ENCODE assay signal across 8 cellular contexts in the genomic region with DNA sequence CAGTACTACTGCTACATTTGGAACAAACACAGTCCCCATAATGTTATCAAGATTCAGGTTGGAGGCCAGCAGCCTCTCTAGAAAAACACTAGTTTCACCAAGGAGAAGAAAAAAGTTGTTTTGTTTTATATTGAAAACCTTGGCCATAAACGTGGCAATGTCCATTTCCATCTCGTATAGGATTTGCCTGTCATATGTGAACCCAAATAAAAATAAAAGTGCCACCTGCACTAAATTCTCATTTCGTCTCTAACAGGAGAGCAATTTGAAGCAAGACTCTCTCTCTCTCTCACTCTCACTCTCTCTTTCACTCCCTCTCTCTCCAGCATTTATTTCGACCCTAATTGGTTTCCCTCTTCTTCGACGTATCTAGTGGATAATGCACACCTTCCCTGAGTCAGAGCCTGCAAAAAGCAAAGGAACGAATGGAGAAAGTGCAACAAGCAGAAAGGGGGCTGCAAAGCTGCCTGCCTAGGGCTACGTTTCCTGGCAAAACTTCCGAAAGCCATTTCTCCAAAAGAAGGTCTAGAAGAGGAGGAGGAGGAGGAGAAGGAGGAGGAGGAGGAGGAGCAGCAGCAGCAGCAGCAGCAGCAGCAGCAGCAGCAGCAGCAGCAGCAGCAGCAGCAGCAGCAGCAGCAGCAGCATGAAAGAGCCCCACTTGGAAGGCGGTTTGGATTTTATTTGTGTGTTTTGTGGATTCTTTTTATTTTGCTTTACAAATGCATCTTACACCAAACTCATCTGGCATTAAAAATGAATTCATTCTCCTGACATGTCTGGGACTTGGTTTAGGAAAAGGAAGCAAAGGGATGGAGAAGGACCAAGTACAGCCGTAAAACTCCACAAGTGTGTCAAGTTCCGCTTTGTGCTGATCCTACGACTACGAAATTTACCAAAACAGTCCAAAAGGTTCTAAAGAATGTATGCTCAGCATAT. TPM values are rescaled to one million over a fixed set of nuclear protein-coding genes. Genes with fewer than 3 reads are reported as not detected.
DNase-seq lines count a peak whose midpoint lies in the region; ATAC-seq and TF ChIP-seq lines count a peak whose summit lies in the region.

No MANE protein-coding gene starts in this region.

- peaks cover 52% of the 10 kb centered on the region for H3K27me3 Mint-ChIP-seq in CD4-positive, CD25-positive, alpha-beta regulatory T cell
- no peaks in the 10 kb centered on the region for H3K27me3 Mint-ChIP-seq in neural crest cell (ENCODE audit: low read depth)

- no peaks in the 10 kb centered on the region for H3K36me3 ChIP-seq in CD4-positive, CD25-positive, alpha-beta regulatory T cell (ENCODE audit: control insufficient read depth, insufficient read depth, low read length)

- TF ChIP-seq CTCF in dorsolateral prefrontal cortex (IDR thresholded peaks at IDR 0.05 in 54 of 56, conservative IDR thresholded peaks at IDR 0.05 in 2 of 56; ENCODE audit: low read depth in 1 of 56, partially characterized antibody in 56 of 56), result peak in 1 of 56 donors; percentile 11
- TF ChIP-seq CTCF in neural crest cell (conservative IDR thresholded peaks at IDR 0.05), result no peak

- peaks cover 30% of the 10 kb centered on the region for H3K27me3 ChIP-seq in CD4-positive, CD25-positive, alpha-beta regulatory T cell (ENCODE audit: control insufficient read depth, insufficient read depth, low read length)
- no peaks in the 10 kb centered on the region for H3K27me3 ChIP-seq in dorsolateral prefrontal cortex

- H3K9me3 Mint-ChIP-seq in CD4-positive, CD25-positive, alpha-beta regulatory T cell, result peaks cover 0 to 11% (median 2%) of the 10 kb centered on the region in 7 donors
- H3K9me3 Mint-ChIP-seq in neural crest cell, result no peaks in the 10 kb centered on the region

- no peaks in the 10 kb centered on the region for H3K9me3 ChIP-seq in CD4-positive, CD25-positive, alpha-beta regulatory T cell (ENCODE audit: control insufficient read depth in 2 of 2, low read length in 2 of 2)

- CTCF ChIA-PET in HEK293T (lab: Yijun Ruan, JAX), result no interaction called here

- peaks cover 5 to 30% (median 9%) of the 10 kb centered on the region in 4 donors for H3K4me1 Mint-ChIP-seq in CD4-positive, CD25-positive, alpha-beta regulatory T cell
- H3K4me1 Mint-ChIP-seq in neural crest cell, result peaks cover 64% of the 10 kb centered on the region

- no peak for DNase-seq in CD4-positive, CD25-positive, alpha-beta regulatory T cell
- DNase-seq in NCI-H146 (lab: John Stamatoyannopoulos, UW) (peak; percentile 62), dorsolateral prefrontal cortex (peak in 2 of 10 donors; percentile 20 to 50), neural crest cell (ENCODE audit: low read depth, low spot score) (peak; percentile 1), DMS79 treated with DMSO at 0.1 percent for 48 hours (lab: John Stamatoyannopoulos, UW) (no peak), AG08396 (ENCODE audit: low spot score) (no peak), HEK293T (ENCODE audit: extremely low spot score) (no peak)

- H3K4me3 ChIP-seq in CD4-positive, CD25-positive, alpha-beta regulatory T cell (ENCODE audit: low read depth, low read length), result no peak overlapping the region
- peak overlapping the region; percentile 50 to 86 (median 72) for H3K4me3 ChIP-seq in dorsolateral prefrontal cortex

- intact Hi-C loops in dorsolateral prefrontal cortex (cut with DNase I), result loop anchor here (5.0 to 10.0 kb wide), 5 partner anchors 184 to 351 kb away; no protein-coding TSS in a partner anchor

- H3K4me1 ChIP-seq in CD4-positive, CD25-positive, alpha-beta regulatory T cell (ENCODE audit: control insufficient read depth, insufficient read depth, low read length, poor library complexity, severe bottlenecking), result peaks cover 5% of the 10 kb centered on the region

- no peaks in the 10 kb centered on the region for H3K36me3 Mint-ChIP-seq in CD4-positive, CD25-positive, alpha-beta regulatory T cell
- H3K36me3 Mint-ChIP-seq in neural crest cell (ENCODE audit: low read depth), result no peaks in the 10 kb centered on the region

- POLR2A ChIA-PET in HEK293T (lab: Yijun Ruan, JAX), result no interaction called here

- H3K27ac ChIP-seq in CD4-positive, CD25-positive, alpha-beta regulatory T cell (ENCODE audit: insufficient read depth, low read length, poor library complexity, severe bottlenecking), result no peak overlapping the region
- peak overlapping the region; percentile 80 to 99 (median 96) for H3K27ac ChIP-seq in dorsolateral prefrontal cortex

- H3K4me3 Mint-ChIP-seq in CD4-positive, CD25-positive, alpha-beta regulatory T cell, result peak overlapping the region in 3 of 4 donors; percentile 16
- H3K4me3 Mint-ChIP-seq in neural crest cell, result peak overlapping the region; percentile 85

- H3K27ac Mint-ChIP-seq in CD4-positive, CD25-positive, alpha-beta regulatory T cell, result no peak overlapping the region
- H3K27ac Mint-ChIP-seq in neural crest cell (ENCODE audit: unreplicated experiment), result peak overlapping the region; percentile 75

- no peak for ATAC-seq in CD4-positive, CD25-positive, alpha-beta regulatory T cell (ENCODE audit: low read depth in 2 of 2)
- no peak for ATAC-seq in GM21381 (IDR thresholded peaks at IDR 0.05; ENCODE audit: unreplicated experiment)

TF ChIP-seq in HEK293T, 16 proteins besides CTCF, POLR2A, EP300 and RAD21:
- TF ChIP-seq TARDBP (IDR thresholded peaks at IDR 0.05), result no peak
- TF ChIP-seq ARNT (IDR thresholded peaks at IDR 0.05), result no peak
- no peak for TF ChIP-seq LEF1 (IDR thresholded peaks at IDR 0.05; ENCODE audit: borderline replicate concordance)
- no peak for TF ChIP-seq SUZ12 (IDR thresholded peaks at IDR 0.05)
- no peak for TF ChIP-seq HDGF (IDR thresholded peaks at IDR 0.05; ENCODE audit: borderline replicate concordance)
- no peak for TF ChIP-seq FOXM1 (IDR thresholded peaks at IDR 0.05; ENCODE audit: borderline replicate concordance)
- TF ChIP-seq FOXA1 (IDR thresholded peaks at IDR 0.05), result no peak
- no peak for TF ChIP-seq L3MBTL2 (conservative IDR thresholded peaks at IDR 0.05)
- TF ChIP-seq ELF4 (IDR thresholded peaks at IDR 0.05), result no peak
TF ChIP-seq in HEK293T: peak in this region for 0.

RNA-seq across cellular contexts. Expression of a gene that starts 2.1 kb away (rescaled TPM):
- total RNA-seq in CD4-positive, CD25-positive, alpha-beta regulatory T cell, result 2.4 TPM
- 1 to 10 TPM in 1 of 4 donors, under 1 TPM in 3; 0.06 to 1.1 (median 0.75) TPM for polyA plus RNA-seq in CD4-positive, CD25-positive, alpha-beta regulatory T cell
- 100 to 1,000 TPM; 194 to 363 (median 265) TPM for total RNA-seq in dorsolateral prefrontal cortex
- 82.5 and 89.9 TPM in 2 replicates for total RNA-seq in neural crest cell

Comparison
In these comparisons a context has a peak if more than half of its experiments do, and no peak if none do; other contexts are left out.
1. DNase-seq: peak in NCI-H146 (single experiment) and neural crest cell (single experiment); none in CD4-positive, CD25-positive, alpha-beta regulatory T cell (0 of 3), DMS79 treated with DMSO at 0.1 percent for 48 hours (single experiment), AG08396 (single experiment) and HEK293T (single experiment).
2. RNA of a gene that starts 2.1 kb away (total RNA-seq): 194 to 363 TPM in dorsolateral prefrontal cortex and 82.5 to 89.9 TPM in neural crest cell; 2.4 TPM in CD4-positive, CD25-positive, alpha-beta regulatory T cell (single experiment); every median in the first group is over 10 times any median in the second.